Comparison of ENCODE assay signal across 9 cellular contexts in the genomic region with DNA sequence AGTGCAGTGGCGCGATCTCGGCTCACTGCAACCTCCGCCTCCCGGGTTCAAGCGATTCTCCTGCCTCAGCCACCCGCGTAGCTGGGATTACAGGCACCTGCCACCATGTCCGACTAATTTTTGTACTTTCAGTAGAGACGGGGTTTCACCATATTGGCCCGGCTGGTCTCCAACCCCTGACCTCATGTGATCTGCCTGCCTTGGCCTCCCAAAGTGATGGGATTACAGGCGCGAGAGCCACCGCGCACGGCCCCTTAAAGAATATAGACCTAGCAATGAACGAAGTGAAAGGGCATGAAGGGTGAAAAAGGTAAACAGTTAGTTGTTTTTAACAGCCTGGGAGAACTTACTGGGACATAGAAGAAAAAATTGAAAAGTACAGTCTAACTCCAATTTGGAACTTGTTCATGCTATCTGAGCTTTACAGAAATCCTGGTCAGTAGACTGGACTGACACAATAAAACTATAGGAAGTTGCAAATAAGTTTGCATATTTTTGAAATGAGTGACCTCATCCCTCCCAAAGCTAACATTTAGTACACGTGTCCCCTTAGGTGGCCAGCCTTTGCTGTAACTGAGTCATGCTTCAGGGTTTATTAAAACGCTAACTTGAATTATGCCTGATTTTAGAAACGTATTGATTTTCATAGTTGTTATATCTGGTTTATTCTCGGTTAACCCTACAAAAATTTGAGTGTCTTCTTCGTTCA. TPM values are rescaled to one million over a fixed set of nuclear protein-coding genes. Genes with fewer than 3 reads are reported as not detected.
DNase-seq lines count a peak whose midpoint lies in the region; ATAC-seq and TF ChIP-seq lines count a peak whose summit lies in the region.
"Had no signal": no experiment of that assay in that cellular context is flagged by ENCODE, and none has a peak within 500 bp of the region (broad histone marks: within the 10 kb centered on the region; RNA-seq: fewer than 3 reads in every experiment).

No MANE protein-coding gene starts in this region.

- peak overlapping the region; percentile 37 for H3K27ac ChIP-seq in brain microvascular endothelial cell

- peaks cover 53% of the 10 kb centered on the region for H3K79me2 ChIP-seq in Loucy (ENCODE audit: insufficient read depth, low read length)

- H3K27ac Mint-ChIP-seq in Calu3 (ENCODE audit: unreplicated experiment) = no peak overlapping the region
- peak overlapping the region in 2 of 3 experiments; percentile 40 to 66 for H3K27ac Mint-ChIP-seq in nephron

- in situ Hi-C loops in brain microvascular endothelial cell (cut with HindIII; ENCODE audit: low pct_ligation_motif_present, low sequenced_read_pairs) = loop anchor here (25.0 kb wide), 1 partner anchor 207 kb away; no protein-coding TSS in a partner anchor

- peaks cover 20% of the 10 kb centered on the region for H3K4me1 ChIP-seq in Loucy (ENCODE audit: insufficient read depth, low read length, poor library complexity, severe bottlenecking)

- peak overlapping the region; percentile 37 for H3K4me2 ChIP-seq in Loucy (ENCODE audit: low read depth, low read length, poor library complexity, severe bottlenecking)

- H3K36me3 ChIP-seq in Loucy (ENCODE audit: insufficient read depth, low read length) (peaks cover 33% of the 10 kb centered on the region; the same call in 1 of the 2 replicates), brain microvascular endothelial cell (replicated peaks) (peaks cover 37% of the 10 kb centered on the region)

- TF ChIP-seq CTCF in Calu3 (IDR thresholded peaks at IDR 0.05; ENCODE audit: unreplicated experiment) (no peak), Loucy (conservative IDR thresholded peaks at IDR 0.05; ENCODE audit: low read length) (no peak), brain microvascular endothelial cell (IDR thresholded peaks at IDR 0.05; ENCODE audit: low read depth, low read length, missing control alignments) (no peak), nephron (IDR thresholded peaks at IDR 0.05; ENCODE audit: unreplicated experiment in 3 of 3) (no peak)

- TSS peak; percentile 44 for BruUV-seq in Calu3 (replicated peaks; lab: Mats Ljungman, UMichigan)

- H3K36me3 Mint-ChIP-seq in Calu3 (ENCODE audit: insufficient read depth, unreplicated experiment) (peaks cover 70% of the 10 kb centered on the region), nephron (ENCODE audit: low read depth) (peaks cover 40% of the 10 kb centered on the region)

- no peaks in the 10 kb centered on the region for H3K9me3 ChIP-seq in Loucy (ENCODE audit: insufficient read depth, low read depth, low read length)

- H3K9ac ChIP-seq in Loucy (ENCODE audit: low read depth, low read length, poor library complexity, severe bottlenecking) = peak overlapping the region; percentile 29

- intact Hi-C loops in Calu3 (cut with micrococcal nuclease; ENCODE audit: unreplicated experiment) = no loop called here
- intact Hi-C loops in left colon (cut with DNase I, micrococcal nuclease) = loop anchor here in 1 of 2 donors (5.0 kb wide), 1 partner anchor 38 kb away; a partner anchor contains a TSS

- peaks cover 7% of the 10 kb centered on the region for H3K4me1 Mint-ChIP-seq in Calu3 (ENCODE audit: low read depth, unreplicated experiment)
- peaks cover 18% of the 10 kb centered on the region for H3K4me1 Mint-ChIP-seq in nephron

- peak overlapping the region; percentile 98 for H3K4me3 Mint-ChIP-seq in Calu3 (ENCODE audit: low read depth, unreplicated experiment)
- H3K4me3 Mint-ChIP-seq in nephron = peak overlapping the region; percentile 71 to 84 (median 83)

- H3K27me3 ChIP-seq in Loucy (ENCODE audit: insufficient read depth, low read length, poor library complexity, severe bottlenecking) (no peaks in the 10 kb centered on the region), brain microvascular endothelial cell (replicated peaks) (no peaks in the 10 kb centered on the region)

- H3K9me2 ChIP-seq in Loucy (replicated peaks; ENCODE audit: low read depth, low read length) = no peaks in the 10 kb centered on the region

- no peak for ATAC-seq in left colon

- H3F3A ChIP-seq in Loucy (ENCODE audit: low read depth) = no peaks in the 10 kb centered on the region

- DNase-seq in Calu3 = no peak
- peak; percentile 25 for DNase-seq in brain microvascular endothelial cell
- DNase-seq in pons (ENCODE audit: low spot score) = no peak
- no peak for DNase-seq in glomerular visceral epithelial cell (ENCODE audit: extremely low spot score)
- DNase-seq in left colon = no peak
- DNase-seq: cortex of kidney, posterior cingulate gyrus had no signal

- CTCF ChIA-PET in Calu3 (lab: Charles Lee) = no interaction called here

- H2AFZ ChIP-seq in Loucy (ENCODE audit: low read length) = no peak overlapping the region

- H3K9me3 Mint-ChIP-seq in Calu3 (ENCODE audit: low read depth, unreplicated experiment) (no peaks in the 10 kb centered on the region), nephron (no peaks in the 10 kb centered on the region)

- H3K27me3 Mint-ChIP-seq in Calu3 (ENCODE audit: unreplicated experiment) (no peaks in the 10 kb centered on the region), nephron (ENCODE audit: low read depth) (peaks cover 3% of the 10 kb centered on the region)

- H3K4me3 ChIP-seq in Loucy (ENCODE audit: low read length, poor library complexity, severe bottlenecking) = peak overlapping the region; percentile 43
- no peak overlapping the region for H3K4me3 ChIP-seq in brain microvascular endothelial cell (ENCODE audit: low read depth, low read length)

- peaks cover 5% of the 10 kb centered on the region for H4K20me1 ChIP-seq in Loucy (ENCODE audit: insufficient read depth, low read length, poor library complexity, severe bottlenecking)

RNA-seq across cellular contexts. Expression of a gene that starts 1.8 kb away (rescaled TPM):
- 36.1 and 37.7 TPM in 2 replicates for total RNA-seq in Calu3 (2022)
- 10 to 100 TPM; 46.4 to 59.6 TPM for total RNA-seq in left colon

RNA-seq across cellular contexts. Expression of a gene that starts 29.9 kb away (rescaled TPM):
- total RNA-seq in Calu3 (2022) = 0.54 and 0.64 TPM in 2 replicates
- under 1 TPM; 0.58 to 0.75 TPM for total RNA-seq in left colon
